11 cellular contexts compared by ENCODE assay signal in the genomic region with DNA sequence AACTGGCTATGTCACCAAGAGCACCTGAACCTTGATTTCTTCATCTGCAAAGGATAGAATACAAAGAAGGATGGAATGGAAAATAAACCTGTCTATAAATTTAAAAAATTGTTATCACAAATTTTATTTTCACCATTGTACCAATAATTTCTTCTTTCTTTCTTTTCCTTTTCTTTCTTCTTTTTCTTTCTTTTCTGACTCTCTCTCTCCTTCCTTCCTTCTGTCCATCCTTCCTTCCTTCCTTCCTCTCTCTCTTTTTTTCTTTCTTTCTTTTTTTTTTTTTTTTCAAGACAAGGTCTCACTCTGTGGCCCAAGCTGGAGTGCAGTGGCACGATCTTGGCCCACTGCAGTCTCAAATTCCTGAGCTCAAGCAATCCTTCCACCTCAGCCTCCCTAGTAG.
"Had no signal": no experiment of that assay in that cellular context is flagged by ENCODE, and none has a peak within 500 bp of the region (broad histone marks: within the 10 kb centered on the region; RNA-seq: fewer than 3 reads in every experiment).

No MANE protein-coding gene starts in this region.

- H3K4me3 Mint-ChIP-seq: GM23338, H9, HFFc6 had no signal

- H3K4me3 ChIP-seq: GM23248, GM23338, HAP-1 had no signal

- H3K27ac ChIP-seq: GM23248 had no signal

- H3K4me2 ChIP-seq: GM23338 had no signal

- H3K27ac Mint-ChIP-seq: GM23338, H9, HFFc6 had no signal

- H3K9me3 ChIP-seq: HAP-1 had no signal

- FAIRE-seq: H1, H54 had no signal

- H3K36me3 ChIP-seq: HAP-1 had no signal

- DNase-seq: GM23248, GOT3, H7, H9, HCEC 1CT, HFFc6 had no signal

- H2AFZ ChIP-seq: GM23248, GM23338 had no signal

- H3K9ac ChIP-seq: GM23248 had no signal

- H3K4me1 ChIP-seq: HAP-1 had no signal

- ATAC-seq: GM23338, HCT116 had no signal

- H3K9me3 Mint-ChIP-seq: H9, HFFc6 had no signal
